In genomic region chr9:136346927-136347465, GRCh38 we compare ENCODE assay signal across 20 cellular contexts. TPM values are rescaled to one million over a fixed set of nuclear protein-coding genes. Genes with fewer than 3 reads are reported as not detected.
DNase-seq lines count a peak whose midpoint lies in the region; ATAC-seq and TF ChIP-seq lines count a peak whose summit lies in the region.
"Had no signal": no experiment of that assay in that cellular context is flagged by ENCODE, and none has a peak within 500 bp of the region (broad histone marks: within the 10 kb centered on the region; RNA-seq: fewer than 3 reads in every experiment).

No MANE protein-coding gene starts in this region.

- POLR2A ChIA-PET in RWPE1 (lab: Yijun Ruan, JAX; ENCODE audit: low non-redundant PET), result no interaction called here

- peaks cover 73% of the 10 kb centered on the region for H3K4me1 ChIP-seq in BLaER1
- peaks cover 16 to 22% of the 10 kb centered on the region in 2 donors for H3K4me1 ChIP-seq in neuronal stem cell (ENCODE audit: control insufficient read depth in 2 of 2, insufficient read depth in 1 of 2, low read depth in 1 of 2, low read length in 2 of 2)
- peaks cover 6% of the 10 kb centered on the region for H3K4me1 ChIP-seq in endodermal cell (ENCODE audit: control insufficient read depth, insufficient read depth, low read length)

- DNase-seq in RWPE1 (ENCODE audit: low spot score) (no peak), coronary artery (ENCODE audit: low spot score) (no peak), neuronal stem cell (ENCODE audit: low spot score) (no peak), endodermal cell (no peak), NCI-H1930 (lab: John Stamatoyannopoulos, UW) (no peak)
- DNase-seq: DMS53, GF-D8, Kasumi-1, MG63, NCI-H1048, NCI-H1436, NCI-H446, NCI-H526, RPMI8226, SHP77 treated with DMSO at 0.1 percent for 48 hours, SW 1271 had no signal

- H3K14ac ChIP-seq in neuronal stem cell (ENCODE audit: low read length), result no peak overlapping the region

- H3K27me3 Mint-ChIP-seq in endodermal cell (ENCODE audit: insufficient read depth), result no peaks in the 10 kb centered on the region

- no peak overlapping the region for H3K4me2 ChIP-seq in BLaER1
- no peak overlapping the region for H3K4me2 ChIP-seq in neuronal stem cell (ENCODE audit: insufficient read depth, low read length, poor library complexity, severe bottlenecking)

- no peak for TF ChIP-seq CTCF in RWPE1 (conservative IDR thresholded peaks at IDR 0.05; ENCODE audit: low read depth)
- TF ChIP-seq CTCF in coronary artery (IDR thresholded peaks at IDR 0.05), result no peak
- TF ChIP-seq CTCF in endodermal cell (conservative IDR thresholded peaks at IDR 0.05), result no peak

- H2BK12ac ChIP-seq in neuronal stem cell (ENCODE audit: low read length), result peak overlapping the region; percentile 63

- peaks cover 3% of the 10 kb centered on the region for H3K4me1 Mint-ChIP-seq in endodermal cell
- H3K4me1 Mint-ChIP-seq: CD14-positive monocyte had no signal

- H2BK15ac ChIP-seq in neuronal stem cell (ENCODE audit: low read length), result peak overlapping the region; percentile 81

- H4K20me1 ChIP-seq in BLaER1, result peaks cover 97% of the 10 kb centered on the region

- no peak overlapping the region for H3K4ac ChIP-seq in neuronal stem cell (ENCODE audit: low read length)

- H2BK120ac ChIP-seq in neuronal stem cell (ENCODE audit: low read depth, low read length), result no peak overlapping the region

- no peak overlapping the region for H4K8ac ChIP-seq in neuronal stem cell (ENCODE audit: low read depth, low read length)

- peak overlapping the region; percentile 93 for H3K23ac ChIP-seq in neuronal stem cell (ENCODE audit: low read depth, low read length, poor library complexity)

- no CpG with 5 or more reads among the region's 20 CpGs for WGBS in neuronal stem cell (ENCODE audit: extremely low coverage in 2 of 2, insufficient read length in 2 of 2, insufficient replicate concordance in 1 of 2), 2 donors
- WGBS in endodermal cell (ENCODE audit: insufficient coverage in 1 of 2, insufficient read length in 1 of 2), 2 experiments, result 90% methylated on average over 18 to 20 of the region's 20 CpGs

- peak overlapping the region; percentile 52 for H3K18ac ChIP-seq in neuronal stem cell (ENCODE audit: low read length)

- no peak overlapping the region for H3K4me3 Mint-ChIP-seq in endodermal cell
- H3K4me3 Mint-ChIP-seq: CD14-positive monocyte had no signal

- H2AK5ac ChIP-seq in neuronal stem cell (ENCODE audit: low read depth, low read length), result peak overlapping the region; percentile 88

- no peaks in the 10 kb centered on the region for H3K9me3 Mint-ChIP-seq in endodermal cell
- H3K9me3 Mint-ChIP-seq: CD14-positive monocyte had no signal

- H4K91ac ChIP-seq in neuronal stem cell (ENCODE audit: low read depth, low read length, poor library complexity), result no peak overlapping the region

- H3K27ac Mint-ChIP-seq in endodermal cell, result no peak overlapping the region
- H3K27ac Mint-ChIP-seq: CD14-positive monocyte had no signal

- CTCF ChIA-PET in RWPE1 (lab: Yijun Ruan, JAX), result interaction anchor here (3.0 kb wide), 1 partner anchor 16 kb away, joined by 23 read pairs; the partner anchor contains the start of gene DNLZ

- H3K9ac ChIP-seq in BLaER1 (peak overlapping the region; percentile 41; the same call in 1 of the 2 replicates), neuronal stem cell (ENCODE audit: low read depth, low read length, poor library complexity) (peak overlapping the region; percentile 50), endodermal cell (ENCODE audit: extremely low read depth, low read length, poor library complexity, severe bottlenecking) (no peak overlapping the region)

- H3K27me3 ChIP-seq in BLaER1, result no peaks in the 10 kb centered on the region
- H3K27me3 ChIP-seq in neuronal stem cell (ENCODE audit: control insufficient read depth in 3 of 3, insufficient read depth in 3 of 3, low read depth in 1 of 3, low read length in 3 of 3), result no peaks in the 10 kb centered on the region
- no peaks in the 10 kb centered on the region for H3K27me3 ChIP-seq in endodermal cell (ENCODE audit: control insufficient read depth, insufficient read depth, low read length, poor library complexity, severe bottlenecking)
- H3K27me3 ChIP-seq: MG63 had no signal

- H3K36me3 Mint-ChIP-seq in endodermal cell (ENCODE audit: low read depth), result no peaks in the 10 kb centered on the region
- H3K36me3 Mint-ChIP-seq: CD14-positive monocyte had no signal

- no peak overlapping the region for H3K27ac ChIP-seq in BLaER1
- peak overlapping the region; percentile 84 for H3K27ac ChIP-seq in RWPE1
- H3K27ac ChIP-seq in coronary artery, result peak overlapping the region in 1 of 2 donors; percentile 90
- no peak overlapping the region for H3K27ac ChIP-seq in neuronal stem cell (replicated peaks; ENCODE audit: low read length)
- no peak overlapping the region for H3K27ac ChIP-seq in endodermal cell (ENCODE audit: low read depth, low read length)
- H3K27ac ChIP-seq: SK-N-MC had no signal

- H3K9me3 ChIP-seq in BLaER1, result no peaks in the 10 kb centered on the region
- H3K9me3 ChIP-seq in neuronal stem cell (replicated peaks in 1 of 2; ENCODE audit: control insufficient read depth in 2 of 2, insufficient read depth in 1 of 2, low read depth in 1 of 2, low read length in 2 of 2), result no peaks in the 10 kb centered on the region
- H3K9me3 ChIP-seq in endodermal cell (ENCODE audit: control insufficient read depth, low read length), result no peaks in the 10 kb centered on the region
- H3K9me3 ChIP-seq: MG63 had no signal

- no peak for ATAC-seq in HG03378 (IDR thresholded peaks at IDR 0.05; ENCODE audit: unreplicated experiment)

- H3K4me3 ChIP-seq in BLaER1 (no peak overlapping the region), coronary artery (peak overlapping the region; percentile 30), neuronal stem cell (ENCODE audit: low read length in 2 of 2) (no peak overlapping the region), endodermal cell (ENCODE audit: low read length) (no peak overlapping the region)
- H3K4me3 ChIP-seq: MG63, SK-N-MC had no signal

- H3K79me1 ChIP-seq in neuronal stem cell (ENCODE audit: low read depth, low read length), result peaks cover 12% of the 10 kb centered on the region

- H2BK5ac ChIP-seq in neuronal stem cell (ENCODE audit: low read length), result peak overlapping the region; percentile 14

- H3K36me3 ChIP-seq in BLaER1 (peaks cover 89% of the 10 kb centered on the region), neuronal stem cell (replicated peaks in 1 of 2; ENCODE audit: control insufficient read depth in 2 of 2, insufficient read depth in 2 of 2, low read length in 2 of 2) (peaks cover 8 to 17% of the 10 kb centered on the region in 2 donors), endodermal cell (ENCODE audit: control insufficient read depth, insufficient read depth, low read length) (no peaks in the 10 kb centered on the region)

- H2AFZ ChIP-seq in neuronal stem cell (ENCODE audit: low read length), result no peak overlapping the region

RNA-seq across cellular contexts. Expression of gene DNLZ, which starts 16.5 kb away (rescaled TPM):
- 6.7 TPM for polyA plus RNA-seq in neuronal stem cell (2013, experiment 1 of 2)
- polyA plus RNA-seq in neuronal stem cell (2013, experiment 2 of 2), result 6.9 TPM
- 10 to 100 TPM; 12.6 to 20.1 TPM for total RNA-seq in endodermal cell
- 10.9 TPM for polyA plus RNA-seq in endodermal cell (2013, experiment 1 of 2)
- 9.2 TPM for polyA plus RNA-seq in endodermal cell (2013, experiment 2 of 2)

RNA-seq across cellular contexts. Expression of gene GPSM1, which starts 19.7 kb away (rescaled TPM):
- polyA plus RNA-seq in neuronal stem cell (2013, experiment 1 of 2), result 37.4 TPM
- polyA plus RNA-seq in neuronal stem cell (2013, experiment 2 of 2), result 37.2 TPM
- total RNA-seq in endodermal cell, result 10 to 100 TPM; 37.2 to 38.6 TPM
- polyA plus RNA-seq in endodermal cell (2013, experiment 1 of 2), result 48.0 TPM
- polyA plus RNA-seq in endodermal cell (2013, experiment 2 of 2), result 42.4 TPM

RNA-seq across cellular contexts. Expression of gene CARD9, which starts 26.5 kb away (rescaled TPM):
- polyA plus RNA-seq in neuronal stem cell (2013, experiment 1 of 2), result 0.14 TPM
- 0.17 TPM for polyA plus RNA-seq in neuronal stem cell (2013, experiment 2 of 2)
- total RNA-seq in endodermal cell, result 1 to 10 TPM in 1 of 2 donors, under 1 TPM in 1; 0.35 to 1.5 TPM
- polyA plus RNA-seq in endodermal cell (2013, experiment 1 of 2), result 0.57 TPM
- polyA plus RNA-seq in endodermal cell (2013, experiment 2 of 2), result 0.21 TPM

RNA-seq across cellular contexts. Expression of gene CCDC187, which starts 43.1 kb away (rescaled TPM):
- 0.08 TPM for polyA plus RNA-seq in neuronal stem cell (2013, experiment 1 of 2)
- 0.08 TPM for polyA plus RNA-seq in neuronal stem cell (2013, experiment 2 of 2)
- total RNA-seq in endodermal cell, result under 1 TPM; 0.04 to 0.09 TPM
- polyA plus RNA-seq in endodermal cell (2013, experiment 1 of 2), result 0.04 TPM
- 0.04 TPM for polyA plus RNA-seq in endodermal cell (2013, experiment 2 of 2)
- polyA plus RNA-seq: CD14-positive monocyte had no signal

RNA-seq across cellular contexts. Expression of gene SNAPC4, which starts 53.0 kb away (rescaled TPM):
- polyA plus RNA-seq in neuronal stem cell (2013, experiment 1 of 2), result 7.2 TPM
- 7.1 TPM for polyA plus RNA-seq in neuronal stem cell (2013, experiment 2 of 2)
- 10 to 100 TPM; 18.0 to 18.7 TPM for total RNA-seq in endodermal cell
- 14.5 TPM for polyA plus RNA-seq in endodermal cell (2013, experiment 1 of 2)
- polyA plus RNA-seq in endodermal cell (2013, experiment 2 of 2), result 13.5 TPM
